ENCODE assay signal across 19 cellular contexts in genomic region chrX:78064152-78064551, GRCh38.
"Had no signal": no experiment of that assay in that cellular context is flagged by ENCODE, and none has a peak within 500 bp of the region (broad histone marks: within the 10 kb centered on the region; RNA-seq: fewer than 3 reads in every experiment).

No MANE protein-coding gene starts in this region.

- H3K4me1 ChIP-seq: lower lobe of right lung, sigmoid colon, spleen, tibial nerve had no signal

- H3K27ac ChIP-seq: lower lobe of right lung, spleen, tibial nerve had no signal

- H3K36me3 ChIP-seq: lower lobe of right lung, sigmoid colon, spleen, tibial nerve had no signal

- H3K27me3 ChIP-seq: sigmoid colon, spleen, tibial nerve had no signal

- H3K4me3 ChIP-seq: coronary artery, lower lobe of right lung, sigmoid colon, spleen, tibial nerve had no signal

- H3K9me3 ChIP-seq: lower lobe of right lung, sigmoid colon, tibial nerve had no signal

- FAIRE-seq: frontal cortex, keratinocyte, urothelium cell line had no signal

- DNase-seq: activated B cell treated with CpG ODN at 0.5 μM for 24 hours; activated CD4-positive, alpha-beta memory T cell treated with anti-CD3 and anti-CD28 coated beads for 36 hours; activated CD4-positive, alpha-beta T cell treated with anti-CD3 and anti-CD28 coated beads for 4 hours; activated CD8-positive, alpha-beta memory T cell treated with anti-CD3 and anti-CD28 coated beads, Interleukin-2, amount 10 ng/mL, durations not matched to agents 7 days and 5 days; activated naive CD4-positive, alpha-beta T cell treated with Interleukin-2 at 50 U/mL for 16 hours; activated naive CD8-positive, alpha-beta T cell treated with anti-CD3 and anti-CD28 coated beads, Interleukin-2, amount 50 U/mL, for 24 hours; anterior cingulate cortex; head of caudate nucleus; lower lobe of right lung; sigmoid colon; spleen; stimulated activated CD4-positive, alpha-beta T cell treated with anti-CD3 and anti-CD28 coated beads, Interleukin-4, amount 100 ng/mL, for 4 hours; stimulated activated naive CD4-positive, alpha-beta T cell; T-helper 9 cell had no signal
